In genomic region chr12:32837974-32838373, GRCh38 we compare ENCODE assay signal across 8 cellular contexts.
"Had no signal": no experiment of that assay in that cellular context is flagged by ENCODE, and none has a peak within 500 bp of the region (broad histone marks: within the 10 kb centered on the region; RNA-seq: fewer than 3 reads in every experiment).

No MANE protein-coding gene starts in this region.

- H3K4me3 ChIP-seq: GM23248, HAP-1 had no signal

- H3K36me3 ChIP-seq: HAP-1 had no signal

- ATAC-seq: HepG2 had no signal

- H3K27ac ChIP-seq: GM23248, HL-60 had no signal

- DNase-seq: GM23248, GOT3, HFFc6, KG1 had no signal

- FAIRE-seq: H54, HepG2 had no signal

- H3K9ac ChIP-seq: GM23248 had no signal

- H3K9me3 ChIP-seq: HAP-1 had no signal

- H2AFZ ChIP-seq: GM23248 had no signal
